Comparison of ENCODE assay signal across 8 cellular contexts in the genomic region with DNA sequence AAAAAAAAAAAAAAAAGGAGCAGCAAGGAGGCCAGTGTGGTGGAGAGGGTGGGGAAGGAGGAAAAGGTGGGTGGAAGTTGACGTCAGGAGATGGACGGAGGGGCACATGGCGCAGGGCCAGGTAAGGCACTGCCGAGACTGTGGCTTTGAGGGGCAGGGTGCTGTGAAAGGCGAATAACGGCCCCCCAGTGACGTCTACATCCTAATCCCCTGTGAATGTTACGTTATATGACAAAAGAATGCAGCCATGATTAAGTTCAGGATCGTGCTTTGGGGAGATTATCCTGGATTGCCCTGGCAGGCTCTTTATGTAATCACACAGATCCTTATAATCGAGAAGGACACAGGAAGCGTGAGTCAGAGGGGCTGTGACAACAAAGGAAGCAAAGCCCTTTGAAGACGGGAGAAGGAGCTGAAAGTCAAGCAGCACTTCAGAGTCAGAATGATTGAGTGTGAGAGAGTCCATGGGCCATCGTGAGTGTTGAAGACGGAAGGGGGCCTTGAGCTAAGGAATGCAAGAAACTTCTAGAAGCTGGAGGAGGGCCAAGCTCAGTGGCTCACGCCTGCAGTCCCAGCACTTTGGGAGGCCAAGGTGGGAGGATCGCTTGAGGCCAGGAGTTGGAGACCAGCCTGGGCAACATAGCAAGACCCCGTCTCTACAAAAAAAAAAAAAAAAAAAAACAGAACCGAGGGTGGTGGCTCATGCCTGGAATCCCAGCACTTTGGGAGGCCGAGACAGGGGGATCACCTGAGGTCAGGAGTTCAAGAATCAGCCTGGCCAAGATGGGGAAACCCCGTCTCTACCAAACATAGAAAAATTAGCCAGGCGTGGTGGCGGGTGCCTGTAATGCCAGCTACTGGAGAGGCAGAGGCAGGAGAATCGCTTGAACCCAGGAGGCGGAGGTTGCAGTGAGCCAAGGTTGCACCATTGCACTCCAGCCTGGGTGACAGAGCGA. TPM values are rescaled to one million over a fixed set of nuclear protein-coding genes. Genes with fewer than 3 reads are reported as not detected.
A peak's percentile ranks its signal among the peaks of the same experiment; 100 is the strongest.
DNase-seq lines count a peak whose midpoint lies in the region; ATAC-seq and TF ChIP-seq lines count a peak whose summit lies in the region.

No MANE protein-coding gene starts in this region.

- H3K4me3 ChIP-seq in AG09309 (ENCODE audit: control insufficient read depth, low read depth, low read length): no peak overlapping the region
- no peak overlapping the region for H3K4me3 ChIP-seq in mammary epithelial cell (replicated peaks in 1 of 3; ENCODE audit: insufficient read depth in 1 of 3, low read depth in 2 of 3, low read length in 3 of 3)
- H3K4me3 ChIP-seq in mesendoderm (ENCODE audit: low read length): no peak overlapping the region
- no peak overlapping the region for H3K4me3 ChIP-seq in tibial nerve

- TF ChIP-seq EP300 in tibial nerve (IDR thresholded peaks at IDR 0.05): peak in 1 of 2 donors; percentile 37

- H3K56ac ChIP-seq in mesendoderm (ENCODE audit: low read length): peak overlapping the region; percentile 1

- no TSS peak for BruUV-seq in mammary epithelial cell (replicated peaks; lab: Mats Ljungman, UMichigan)

- H4K20me1 ChIP-seq in mammary epithelial cell (ENCODE audit: insufficient read depth, low read length): no peaks in the 10 kb centered on the region

- no peak overlapping the region for H3K4ac ChIP-seq in mesendoderm (ENCODE audit: low read depth, low read length)

- in situ Hi-C loops in mammary epithelial cell (cut with MboI; ENCODE audit: low sequenced_read_pairs in 2 of 2): no loop called here

- dilution Hi-C loops in mammary epithelial cell (cut with HindIII; ENCODE audit: low sequenced_read_pairs): no loop called here

- H3K18ac ChIP-seq in mesendoderm (ENCODE audit: low read length): no peak overlapping the region

- H2AK5ac ChIP-seq in mesendoderm (ENCODE audit: low read length): no peak overlapping the region

- TF ChIP-seq CTCF in AG09309 (IDR thresholded peaks at IDR 0.05; ENCODE audit: control insufficient read depth, insufficient read depth, low read depth, low read length, missing control alignments) (no peak), mammary epithelial cell (conservative IDR thresholded peaks at IDR 0.05 in 1 of 2, IDR thresholded peaks at IDR 0.05 in 1 of 2; ENCODE audit: extremely low read depth in 1 of 2, insufficient read depth in 1 of 2, low read depth in 1 of 2, low read length in 2 of 2) (no peak), tibial nerve (IDR thresholded peaks at IDR 0.05) (no peak)

- H4K5ac ChIP-seq in mesendoderm (ENCODE audit: low read length): no peak overlapping the region

- no peaks in the 10 kb centered on the region for H3K79me1 ChIP-seq in mesendoderm (ENCODE audit: low read length)

- H3K4me2 ChIP-seq in mammary epithelial cell (ENCODE audit: insufficient read depth, low read depth, low read length) (peak overlapping the region; percentile 48), mesendoderm (ENCODE audit: low read length) (no peak overlapping the region)

- no peak overlapping the region for H2BK120ac ChIP-seq in mesendoderm (ENCODE audit: low read depth, low read length)

- intact Hi-C loops in mammary epithelial cell (cut with micrococcal nuclease): no loop called here

- TF ChIP-seq POLR2A in tibial nerve (IDR thresholded peaks at IDR 0.05) (no peak), erythroblast (IDR thresholded peaks at IDR 0.05; ENCODE audit: low read length) (no peak)

- DNase-seq in AG09309 (ENCODE audit: low read depth) (peak; percentile 79), M059J (ENCODE audit: low read depth) (peak; percentile 99), mammary epithelial cell (peak; percentile 51), mesendoderm (peak; percentile 91), tibial nerve (ENCODE audit: low spot score in 2 of 2) (no peak), SIG-M5 treated with dmso at 0.1 percent for 504 hours (lab: John Stamatoyannopoulos, UW; ENCODE audit: unreplicated experiment) (no peak), erythroblast (lab: John Stamatoyannopoulos, UW) (no peak)

- peaks cover 9% of the 10 kb centered on the region for H3K4me1 ChIP-seq in mammary epithelial cell (ENCODE audit: insufficient read depth, low read length)
- no peaks in the 10 kb centered on the region for H3K4me1 ChIP-seq in mesendoderm (ENCODE audit: control insufficient read depth, low read depth, low read length)
- H3K4me1 ChIP-seq in tibial nerve: peaks cover 0 to 18% (median 0%) of the 10 kb centered on the region in 4 donors

- H3K27ac ChIP-seq in mammary epithelial cell (ENCODE audit: insufficient read depth, low read depth, low read length): no peak overlapping the region
- no peak overlapping the region for H3K27ac ChIP-seq in mesendoderm (ENCODE audit: low read depth, low read length)
- peak overlapping the region in 1 of 4 donors; percentile 8 for H3K27ac ChIP-seq in tibial nerve

- WGBS in mammary epithelial cell (ENCODE audit: low coverage, missing lambda C conversion rate): 70% methylated on average over 18 of the region's 25 CpGs
- no CpG with 5 or more reads among the region's 25 CpGs for WGBS in mesendoderm (ENCODE audit: extremely low coverage, insufficient coverage, low lambda C conversion rate)
- WGBS in tibial nerve, 2 donors: 39 to 44% methylated on average over 25 of the region's 25 CpGs

- H2BK5ac ChIP-seq in mesendoderm (ENCODE audit: low read length): no peak overlapping the region

- H3K27me3 ChIP-seq in mammary epithelial cell (ENCODE audit: insufficient read depth, low read length): no peaks in the 10 kb centered on the region
- H3K27me3 ChIP-seq in mesendoderm (ENCODE audit: insufficient read depth, low read length, poor library complexity): no peaks in the 10 kb centered on the region
- no peaks in the 10 kb centered on the region for H3K27me3 ChIP-seq in tibial nerve

- H3K36me3 ChIP-seq in mammary epithelial cell (ENCODE audit: insufficient read depth, low read length) (no peaks in the 10 kb centered on the region), mesendoderm (ENCODE audit: control insufficient read depth, insufficient read depth, low read length) (no peaks in the 10 kb centered on the region), tibial nerve (peaks cover 0 to 36% (median 0%) of the 10 kb centered on the region in 3 donors)

- CTCF ChIA-PET in mammary epithelial cell (lab: Charles Lee; ENCODE audit: low non-redundant PET): no interaction called here

- H2AFZ ChIP-seq in mammary epithelial cell (ENCODE audit: low read depth, low read length): peak overlapping the region; percentile 61

- H3K23ac ChIP-seq in mesendoderm (ENCODE audit: low read length): no peak overlapping the region

- no peaks in the 10 kb centered on the region for H3K9me3 ChIP-seq in mammary epithelial cell (replicated peaks; ENCODE audit: insufficient read depth, low read length)
- no peaks in the 10 kb centered on the region for H3K9me3 ChIP-seq in tibial nerve

- H4K8ac ChIP-seq in mesendoderm (ENCODE audit: low read depth, low read length): no peak overlapping the region

- H2BK15ac ChIP-seq in mesendoderm (replicated peaks; ENCODE audit: low read depth): no peak overlapping the region

- ATAC-seq in GM18907 (IDR thresholded peaks at IDR 0.05; ENCODE audit: unreplicated experiment): no peak

- no peaks in the 10 kb centered on the region for H3K79me2 ChIP-seq in mammary epithelial cell (ENCODE audit: insufficient read depth, low read length)
- H3K79me2 ChIP-seq in mesendoderm (ENCODE audit: control insufficient read depth, insufficient read depth, low read length): no peaks in the 10 kb centered on the region

- H3K9ac ChIP-seq in mammary epithelial cell (ENCODE audit: insufficient read depth, low read length): no peak overlapping the region
- no peak overlapping the region for H3K9ac ChIP-seq in mesendoderm (ENCODE audit: low read length)

RNA-seq across cellular contexts. Expression of a gene that starts 13.8 kb away (rescaled TPM):
- not detected in 2 replicates for total RNA-seq in M059J (2014; rRNA removed; shearing (Covaris generic))
- total RNA-seq in mammary epithelial cell: not detected
- polyA plus RNA-seq in mammary epithelial cell: not detected
- polyA minus RNA-seq in mammary epithelial cell: not detected
- not detected for polyA plus RNA-seq in mesendoderm (2013, experiment 1 of 2)
- not detected for polyA plus RNA-seq in mesendoderm (2013, experiment 2 of 2)
- total RNA-seq in tibial nerve: not detected

RNA-seq across cellular contexts. Expression of a gene that starts 13.9 kb away (rescaled TPM):
- total RNA-seq in M059J (2014; rRNA removed; shearing (Covaris generic)): 1.2 and 1.8 TPM in 2 replicates
- total RNA-seq in mammary epithelial cell: 1 to 10 TPM; 1.8 to 5.3 TPM
- 1.7 TPM for polyA plus RNA-seq in mammary epithelial cell
- not detected for polyA minus RNA-seq in mammary epithelial cell
- 0.53 TPM for polyA plus RNA-seq in mesendoderm (2013, experiment 1 of 2)
- polyA plus RNA-seq in mesendoderm (2013, experiment 2 of 2): 0.60 TPM
- 10 to 100 TPM; 10.9 to 38.7 (median 15.4) TPM for total RNA-seq in tibial nerve

RNA-seq across cellular contexts. Expression of a gene that starts 41.5 kb away (rescaled TPM):
- 95.2 and 146 TPM in 2 replicates for total RNA-seq in M059J (2014; rRNA removed; shearing (Covaris generic))
- total RNA-seq in mammary epithelial cell (100 to 1,000 TPM in 1 of 2 donors, 10 to 100 TPM in 1; 85.9 to 120 TPM), tibial nerve (10 to 100 TPM; 55.3 to 71.4 (median 69.6) TPM)
- 66.8 TPM for polyA plus RNA-seq in mammary epithelial cell
- 27.6 TPM for polyA minus RNA-seq in mammary epithelial cell
- 14.9 TPM for polyA plus RNA-seq in mesendoderm (2013, experiment 1 of 2)
- 14.7 TPM for polyA plus RNA-seq in mesendoderm (2013, experiment 2 of 2)

Comparison
In these comparisons a context has a peak if more than half of its experiments do, and no peak if none do; other contexts are left out.
1. DNase-seq: peak in AG09309 (single experiment), M059J (single experiment), mammary epithelial cell (single experiment) and mesendoderm (single experiment); none in tibial nerve (0 of 2), SIG-M5 treated with dmso at 0.1 percent for 504 hours (single experiment) and erythroblast (0 of 2).